Comparison of ENCODE assay signal across 23 cellular contexts in genomic region chr2:1621041-1621440, GRCh38.
"Had no signal": no experiment of that assay in that cellular context is flagged by ENCODE, and none has a peak within 500 bp of the region (broad histone marks: within the 10 kb centered on the region; RNA-seq: fewer than 3 reads in every experiment).

No MANE protein-coding gene starts in this region.

- H3K27me3 ChIP-seq: adrenal gland, heart right ventricle had no signal

- H3K27ac ChIP-seq: adrenal gland, epithelial cell of prostate, gastroesophageal sphincter, heart right ventricle, lower lobe of right lung, thoracic aorta had no signal

- H3K9me3 ChIP-seq: adrenal gland, gastroesophageal sphincter, heart right ventricle, lower lobe of right lung, mucosa of descending colon, thoracic aorta had no signal

- H3K4me3 ChIP-seq: adrenal gland, gastroesophageal sphincter, heart right ventricle, lower lobe of right lung, mucosa of descending colon, thoracic aorta had no signal

- DNase-seq: activated CD4-positive, alpha-beta T cell treated with anti-CD3 and anti-CD28 coated beads for 1 hour; activated CD8-positive, alpha-beta memory T cell treated with anti-CD3 and anti-CD28 coated beads, Interleukin-2, amount 50 U/mL, for 48 hours; activated naive CD4-positive, alpha-beta T cell; activated T-cell treated with anti-CD3 and anti-CD28 coated beads, Interleukin-2, amount 50 U/mL, for 4 hours; adrenal gland; heart right ventricle; lower lobe of right lung; mesendoderm; mucosa of descending colon; nephron progenitor cell; nucleus accumbens; retina; stimulated activated CD4-positive, alpha-beta T cell treated with anti-CD3 and anti-CD28 coated beads, Interleukin-4, amount 100 ng/mL, for 1 hour; stimulated activated naive CD4-positive, alpha-beta T cell had no signal

- H3K36me3 ChIP-seq: adrenal gland, gastroesophageal sphincter, heart right ventricle, lower lobe of right lung, thoracic aorta had no signal

- H3K9me3 Mint-ChIP-seq: activated T-helper 2 cell treated with anti-CD3 and anti-CD28 coated beads, Interferon-gamma antibody, Interleukin-2, Interleukin-4, amounts not matched to agents 10 μg/mL and 5 μg/mL and 100 μg/mL, durations not matched to agents 14 hours and 24 hours and 36 hours had no signal

- H3K4me1 ChIP-seq: adrenal gland had no signal

- ATAC-seq: activated T-cell treated with anti-CD3 and anti-CD28 coated beads, Interleukin-2, amount 50 U/mL, for 4 hours; gastroesophageal sphincter; heart right ventricle; lower lobe of right lung; mucosa of descending colon had no signal

- H3K4me3 Mint-ChIP-seq: activated naive CD8-positive, alpha-beta T cell; activated T-cell treated with anti-CD3 and anti-CD28 coated beads, Interleukin-2, amount 50 U/mL, for 4 hours; nephron progenitor cell; type B pancreatic cell had no signal

- H3K36me3 Mint-ChIP-seq: activated naive CD8-positive, alpha-beta T cell had no signal

- H3K27ac Mint-ChIP-seq: activated naive CD8-positive, alpha-beta T cell; activated T-helper 2 cell treated with anti-CD3 and anti-CD28 coated beads, Interferon-gamma antibody, Interleukin-2, Interleukin-4, amounts not matched to agents 10 μg/mL and 5 μg/mL and 100 μg/mL, durations not matched to agents 14 hours and 24 hours and 36 hours; nephron progenitor cell; progenitor cell of endocrine pancreas; type B pancreatic cell had no signal

- FAIRE-seq: astrocyte, keratinocyte had no signal

- H3K27me3 Mint-ChIP-seq: activated naive CD8-positive, alpha-beta T cell had no signal
